1 cellular context compared by ENCODE assay signal in genomic region chr1:29281531-29281930, GRCh38.
TF ChIP-seq lines count a peak whose summit lies in the region.

No MANE protein-coding gene starts in this region.

TF ChIP-seq in K562, 482 proteins besides CTCF, POLR2A, EP300 and RAD21 (continued from another document):
- TF ChIP-seq CHCHD3 (CRISPR knock-in tag; IDR thresholded peaks at IDR 0.05) (no peak), TFAP4 (CRISPR knock-in tag; IDR thresholded peaks at IDR 0.05; ENCODE audit: borderline replicate concordance) (no peak), FOS (IDR thresholded peaks at IDR 0.05; ENCODE audit: extremely low read depth, insufficient read length) (no peak), ZBTB5 (IDR thresholded peaks at IDR 0.05) (no peak), CBX3 (IDR thresholded peaks at IDR 0.05; ENCODE audit: borderline replicate concordance in 1 of 2, low read length in 2 of 2) (no peak), PTBP1 (IDR thresholded peaks at IDR 0.05; ENCODE audit: low read depth, low read length) (no peak), TCF7 (IDR thresholded peaks at IDR 0.05; ENCODE audit: borderline replicate concordance) (no peak)
